16 cellular contexts compared by ENCODE assay signal in genomic region chr5:78795757-78796156, GRCh38.
DNase-seq lines count a peak whose midpoint lies in the region; FAIRE-seq and TF ChIP-seq lines count a peak whose summit lies in the region.
"Had no signal": no experiment of that assay in that cellular context is flagged by ENCODE, and none has a peak within 500 bp of the region (broad histone marks: within the 10 kb centered on the region; RNA-seq: fewer than 3 reads in every experiment).

No MANE protein-coding gene starts in this region.

- no peak overlapping the region for H4K8ac ChIP-seq in H1 (ENCODE audit: extremely low read depth, insufficient read depth, low read length)

- no peak overlapping the region for H3K14ac ChIP-seq in H1 (ENCODE audit: insufficient read length)

- 91% methylated on average over 2 of the region's 2 CpGs; no CpG with 5 or more reads in 1 of the 2 experiments for WGBS in H1 (ENCODE audit: extremely low coverage in 1 of 2, insufficient coverage in 1 of 2, insufficient read length in 1 of 2, insufficient replicate concordance in 2 of 2, low coverage in 1 of 2, low lambda C conversion rate in 2 of 2, missing lambda C conversion rate in 1 of 2), 2 experiments
- 51 to 77% (median 65%) methylated on average over 2 of the region's 2 CpGs for WGBS in stomach, 5 donors

- no peak overlapping the region for H3K23ac ChIP-seq in H1 (ENCODE audit: insufficient read length)

- no peak overlapping the region for H3K27ac ChIP-seq in H1 (ENCODE audit: low read depth, low read length)
- no peak overlapping the region for H3K27ac ChIP-seq in stomach
- H3K27ac ChIP-seq: foreskin keratinocyte, right lobe of liver, thoracic aorta had no signal

- H3K9me3 ChIP-seq in H1 (ENCODE audit: insufficient read depth in 2 of 2, low read depth in 1 of 2, low read length in 1 of 2) = peaks cover 2% of the 10 kb centered on the region in 2 experiments; a peak in 1 of 4 replicates
- H3K9me3 ChIP-seq in stomach = no peaks in the 10 kb centered on the region
- H3K9me3 ChIP-seq: right lobe of liver, thoracic aorta had no signal

- H2BK5ac ChIP-seq in H1 (ENCODE audit: low read depth, low read length) = no peak overlapping the region

- POLR2A ChIA-PET in H1 (lab: Charles Lee; ENCODE audit: partially characterized antibody) = interaction anchor here (0.8 kb wide), 1 partner anchor 149 kb away, joined by 3 read pairs; no protein-coding TSS in a partner anchor

- H2AK5ac ChIP-seq in H1 (ENCODE audit: low read depth, low read length) = no peak overlapping the region

- H2BK20ac ChIP-seq in H1 (ENCODE audit: low read length) = no peak overlapping the region

- H3K23me2 ChIP-seq in H1 (ENCODE audit: low read depth, low read length) = no peaks in the 10 kb centered on the region; the same call in 1 of the 2 replicates

- H4K91ac ChIP-seq in H1 (replicated peaks; ENCODE audit: insufficient read length, low read length) = no peak overlapping the region

- no peaks in the 10 kb centered on the region for H3K27me3 ChIP-seq in H1 (replicated peaks in 1 of 4; ENCODE audit: control insufficient read depth in 3 of 4, extremely low read depth in 1 of 4, insufficient read depth in 3 of 4, low read length in 3 of 4)
- no peaks in the 10 kb centered on the region for H3K27me3 ChIP-seq in stomach
- H3K27me3 ChIP-seq: foreskin keratinocyte, right lobe of liver had no signal

- H4K5ac ChIP-seq in H1 (ENCODE audit: insufficient read length, low read depth, low read length) = no peak overlapping the region

- DNase-seq in GM13977 (ENCODE audit: low spot score) = peak; percentile 46
- DNase-seq in Jurkat, Clone E6-1 (ENCODE audit: low read depth, low spot score) = peak; percentile 19
- no peak for DNase-seq in H1 (ENCODE audit: low read depth in 1 of 2, low spot score in 2 of 2)
- peak; percentile 60 for DNase-seq in retinal pigment epithelial cell (ENCODE audit: low read depth)
- DNase-seq in DMS153 (lab: John Stamatoyannopoulos, UW) = no peak
- no peak for DNase-seq in A172 (ENCODE audit: low spot score)
- no peak for DNase-seq in stomach
- DNase-seq: activated CD4-positive, alpha-beta T cell treated with anti-CD3 and anti-CD28 coated beads, Interleukin-2, amount 50 U/mL, for 4 hours; activated naive CD4-positive, alpha-beta T cell; foreskin keratinocyte; naive thymus-derived CD8-positive, alpha-beta T cell; NCI-H2227 treated with DMSO at 0.1 percent for 48 hours; PC-3; right lobe of liver had no signal

- H3K4me1 ChIP-seq in H1 (replicated peaks in 1 of 4; ENCODE audit: control insufficient read depth in 3 of 4, insufficient read depth in 4 of 4, low read length in 3 of 4) = no peaks in the 10 kb centered on the region
- no peaks in the 10 kb centered on the region for H3K4me1 ChIP-seq in stomach
- H3K4me1 ChIP-seq: foreskin keratinocyte, right lobe of liver had no signal

- H3K4me3 ChIP-seq in Jurkat, Clone E6-1 (ENCODE audit: low read length) = no peak overlapping the region
- H3K4me3 ChIP-seq in H1 (ENCODE audit: extremely low read depth in 1 of 4, insufficient read depth in 2 of 4, low read depth in 3 of 4, low read length in 4 of 4) (no peak overlapping the region), retinal pigment epithelial cell (ENCODE audit: low read length) (no peak overlapping the region), stomach (no peak overlapping the region)
- H3K4me3 ChIP-seq: GM23338, right lobe of liver, thoracic aorta had no signal

- H3K4ac ChIP-seq in H1 (replicated peaks; ENCODE audit: insufficient read length, low read depth, low read length) = no peak overlapping the region

- H3K79me2 ChIP-seq in H1 (ENCODE audit: control insufficient read depth in 1 of 2, insufficient read depth in 2 of 2, low read length in 2 of 2) = no peaks in the 10 kb centered on the region

- CTCF ChIA-PET in H1 (lab: Charles Lee; ENCODE audit: partially characterized antibody) = interaction anchor here (0.7 to 1.6 kb wide), 8 partner anchors 8 to 255 kb away, joined by 3 to 7 read pairs (median 3); no protein-coding TSS in a partner anchor

- H2BK15ac ChIP-seq in H1 (ENCODE audit: low read length) = no peak overlapping the region

- intact Hi-C loops in stomach (cut with DNase I; ENCODE audit: low total_unique reads) = no loop called here

- TF ChIP-seq POLR2A in H1 (IDR thresholded peaks at IDR 0.05; ENCODE audit: control extremely low read depth in 1 of 2, low read depth in 2 of 2, low read length in 2 of 2) (no peak), stomach (IDR thresholded peaks at IDR 0.05) (no peak)

- H2AFZ ChIP-seq in H1 (ENCODE audit: low read length) = no peak overlapping the region
- H2AFZ ChIP-seq: GM23338 had no signal

- H3K79me1 ChIP-seq in H1 (ENCODE audit: low read depth, low read length) = no peaks in the 10 kb centered on the region

- in situ Hi-C loops in GM13977 (cut with MboI; ENCODE audit: low pct_unique_long_range_greater_than_20kb, low sequenced_read_pairs, unreplicated experiment) = no loop called here

- no peaks in the 10 kb centered on the region for H4K20me1 ChIP-seq in H1 (replicated peaks in 1 of 2; ENCODE audit: control insufficient read depth in 1 of 2, insufficient read depth in 2 of 2, low read length in 2 of 2)

- no peak for TF ChIP-seq RAD21 in H1 (IDR thresholded peaks at IDR 0.05 in 1 of 2, conservative IDR thresholded peaks at IDR 0.05 in 1 of 2; ENCODE audit: low read depth in 2 of 2, low read length in 2 of 2)

- H2BK120ac ChIP-seq in H1 (replicated peaks; ENCODE audit: low read depth, low read length) = no peak overlapping the region

- TF ChIP-seq CTCF in GM13977 (IDR thresholded peaks at IDR 0.05; ENCODE audit: extremely low read depth, insufficient read depth, missing control alignments) (no peak), H1 (IDR thresholded peaks at IDR 0.05; ENCODE audit: control extremely low read depth in 1 of 3, insufficient read depth in 1 of 3, low read depth in 1 of 3, low read length in 3 of 3) (no peak), retinal pigment epithelial cell (conservative IDR thresholded peaks at IDR 0.05; ENCODE audit: low read depth, low read length) (no peak), stomach (IDR thresholded peaks at IDR 0.05) (no peak)

- no peak overlapping the region for H3K4me2 ChIP-seq in H1 (ENCODE audit: insufficient read depth in 1 of 2, low read depth in 2 of 2, low read length in 2 of 2)
- H3K4me2 ChIP-seq: GM23338 had no signal

- FAIRE-seq in H1 (lab: Jason Lieb, UNC) = no peak

- H3K9ac ChIP-seq in H1 (replicated peaks in 1 of 4; ENCODE audit: extremely low read depth in 1 of 4, low read depth in 3 of 4, low read length in 3 of 4) = no peak overlapping the region

- H3K18ac ChIP-seq in H1 (ENCODE audit: extremely low read depth, low read length) = no peak overlapping the region

- no peak overlapping the region for H2BK12ac ChIP-seq in H1 (ENCODE audit: low read depth, low read length)

- no peak overlapping the region for H3K56ac ChIP-seq in H1 (replicated peaks; ENCODE audit: insufficient read length, low read depth, low read length)

- TF ChIP-seq EP300 in H1 (IDR thresholded peaks at IDR 0.05; ENCODE audit: borderline replicate concordance in 1 of 2, low read depth in 2 of 2, low read length in 2 of 2) (no peak), stomach (IDR thresholded peaks at IDR 0.05) (no peak)

- no peaks in the 10 kb centered on the region for H3K36me3 ChIP-seq in H1 (ENCODE audit: control insufficient read depth in 2 of 4, insufficient read depth in 4 of 4, low read length in 3 of 4)
- H3K36me3 ChIP-seq in stomach = no peaks in the 10 kb centered on the region
- H3K36me3 ChIP-seq: right lobe of liver, thoracic aorta had no signal

TF ChIP-seq in H1, 55 proteins besides CTCF, POLR2A, EP300 and RAD21:
- no peak for TF ChIP-seq RBBP5 (IDR thresholded peaks at IDR 0.05; ENCODE audit: borderline replicate concordance, low read depth, low read length)
- TF ChIP-seq TEAD4 (IDR thresholded peaks at IDR 0.05; ENCODE audit: low read depth, low read length) = 0 out of 2 replicates have a peak, but pooled peaks have one; percentile 14
- TF ChIP-seq ZNF274 (IDR thresholded peaks at IDR 0.05; ENCODE audit: borderline replicate concordance, extremely low read depth, low read length) = no peak

Comparison
In these comparisons a context has a peak if more than half of its experiments do, and no peak if none do; other contexts are left out.
1. DNase-seq: peak in GM13977 (single experiment), Jurkat, Clone E6-1 (single experiment) and retinal pigment epithelial cell (single experiment); none in H1 (0 of 2), DMS153 (single experiment), A172 (single experiment) and stomach (single experiment).